In the genomic region with DNA sequence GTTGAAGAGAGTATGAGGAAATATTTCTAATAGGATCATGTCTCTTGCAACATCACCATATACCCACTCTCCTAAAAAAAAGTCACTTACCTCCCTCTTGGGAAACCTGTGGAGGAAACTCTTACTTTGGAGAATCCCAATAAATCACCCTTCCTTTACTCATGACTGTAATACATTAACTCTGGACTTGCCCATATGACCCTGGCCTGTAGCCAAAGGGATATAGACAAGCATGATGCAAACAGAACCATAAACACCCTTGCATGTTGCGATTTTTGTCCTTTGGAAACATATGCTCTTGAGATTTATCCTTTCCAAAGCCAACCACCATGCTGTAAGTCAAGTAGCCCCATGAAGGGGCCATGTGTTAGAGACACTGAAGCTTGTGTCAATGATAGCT, we compare ENCODE assay signal across 30 cellular contexts. TPM values are rescaled to one million over a fixed set of nuclear protein-coding genes. Genes with fewer than 3 reads are reported as not detected.
"Had no signal": no experiment of that assay in that cellular context is flagged by ENCODE, and none has a peak within 500 bp of the region (broad histone marks: within the 10 kb centered on the region; RNA-seq: fewer than 3 reads in every experiment).

No MANE protein-coding gene starts in this region.

- FAIRE-seq: bronchial epithelial cell had no signal

- H3K27ac ChIP-seq: SJCRH30, SK-N-MC, WERI-Rb-1 had no signal

- H3K36me3 ChIP-seq: WERI-Rb-1 had no signal

- H3K4me3 ChIP-seq: SJCRH30, SK-N-MC had no signal

- H3K9me3 ChIP-seq: SJCRH30 had no signal

- ATAC-seq: activated CD8-positive, alpha-beta memory T cell treated with anti-CD3 and anti-CD28 coated beads, Interleukin-2, amount 10 ng/mL, durations not matched to agents 7 days and 5 days; Panc1 had no signal

- H3K27me3 ChIP-seq: SJCRH30 had no signal

- DNase-seq: activated CD4-positive, alpha-beta memory T cell treated with anti-CD3 and anti-CD28 coated beads, Interleukin-2, amount 10 ng/mL, durations not matched to agents 7 days and 5 days; activated CD4-positive, alpha-beta T cell treated with anti-CD3 and anti-CD28 coated beads for 1 hour; activated CD4-positive, alpha-beta T cell treated with anti-CD3 and anti-CD28 coated beads for 48 hours; activated CD4-positive, CD25-positive, alpha-beta regulatory T cell; activated CD8-positive, alpha-beta memory T cell treated with anti-CD3 and anti-CD28 coated beads for 24 hours; activated CD8-positive, alpha-beta memory T cell treated with anti-CD3 and anti-CD28 coated beads, Interleukin-2, amount 10 ng/mL, durations not matched to agents 7 days and 5 days; activated CD8-positive, alpha-beta memory T cell treated with anti-CD3 and anti-CD28 coated beads, Interleukin-2, amount 50 U/mL, for 48 hours; activated effector memory CD4-positive, alpha-beta T cell treated with Interleukin-2 at 50 U/mL for 16 hours; activated naive CD4-positive, alpha-beta T cell; activated naive CD8-positive, alpha-beta T cell treated with anti-CD3 and anti-CD28 coated beads, Interleukin-2, amount 10 ng/mL, durations not matched to agents 7 days and 5 days; activated T-cell treated with anti-CD3 and anti-CD28 coated beads, Interleukin-2, amount 50 U/mL, for 48 hours; caudate nucleus; Karpas-422; KBM-7; NCI-H1105; NCI-H1436; NCI-H1694; NCI-H1930; NCI-H2081 treated with DMSO at 0.1 percent for 48 hours; NCI-H345; NCI-H524 treated with DMSO at 0.1 percent for 48 hours; SHP77; SJCRH30; T1000; WERI-Rb-1 had no signal

RNA-seq across cellular contexts. Expression of gene CDH11, which starts 19.5 kb away (rescaled TPM):
- total RNA-seq: activated CD4-positive, alpha-beta memory T cell treated with anti-CD3 and anti-CD28 coated beads, Interleukin-2, amount 10 ng/mL, durations not matched to agents 7 days and 5 days; activated CD8-positive, alpha-beta memory T cell treated with anti-CD3 and anti-CD28 coated beads, Interleukin-2, amount 10 ng/mL, durations not matched to agents 7 days and 5 days; activated naive CD8-positive, alpha-beta T cell treated with anti-CD3 and anti-CD28 coated beads, Interleukin-2, amount 10 ng/mL, durations not matched to agents 7 days and 5 days; T-helper 1 cell treated with Interleukin-12 subunit alpha and Interleukin-12 subunit beta and Interleukin-4 antibody, amounts not matched to agents 30 ng/mL and 1 ng/mL, for 36 hours; T-helper 2 cell treated with Interferon-gamma antibody and Interleukin-4, amounts not matched to agents 100 ng/mL and 5 ng/mL, for 36 hours had no signal
